ENCODE assay signal across 1 cellular context in the genomic region with DNA sequence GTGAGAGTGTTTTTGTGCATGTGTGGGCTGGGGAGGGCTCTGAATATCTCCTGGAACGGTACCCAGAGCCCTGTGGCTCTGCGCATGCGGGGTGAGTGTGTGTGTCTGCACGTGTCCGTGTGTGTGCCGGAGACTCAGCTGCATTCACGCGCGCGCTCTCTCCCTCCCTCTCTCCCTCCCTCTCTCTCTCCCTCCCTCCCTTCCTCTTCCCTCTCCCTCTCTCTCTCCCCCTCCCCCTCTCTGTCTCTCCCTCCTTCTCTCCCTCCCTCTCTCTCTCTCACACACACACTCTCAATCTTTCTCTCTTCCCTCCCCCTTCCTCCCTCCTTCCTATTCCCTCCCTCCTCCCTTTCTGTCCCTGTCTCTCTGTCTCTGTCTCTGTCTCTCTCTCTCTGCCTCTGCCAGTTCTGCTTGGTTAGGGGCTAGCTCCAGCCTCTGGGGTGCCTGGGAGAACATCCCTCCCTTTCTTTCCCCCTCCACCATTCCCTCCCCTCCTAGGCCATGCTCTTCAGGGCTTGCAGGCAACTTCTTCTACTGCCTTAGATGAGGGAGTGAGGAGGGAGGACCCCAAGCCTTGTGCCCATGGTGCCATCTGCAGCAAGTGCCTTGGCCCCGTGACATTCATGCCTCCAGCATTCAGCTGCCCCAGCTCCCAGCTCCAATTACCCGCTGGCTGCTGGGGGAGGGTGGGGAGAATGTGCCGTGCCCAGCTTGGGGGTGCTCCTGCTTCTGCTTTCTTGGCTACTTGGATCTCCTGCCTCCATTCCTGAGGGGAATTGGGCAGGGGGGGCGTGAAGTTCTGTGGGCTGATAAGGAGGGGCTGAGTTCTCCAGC.
TF ChIP-seq lines count a peak whose summit lies in the region.

No MANE protein-coding gene starts in this region.

TF ChIP-seq in K562, 482 proteins besides CTCF, POLR2A, EP300 and RAD21 (continued from another document and continues in another):
- TF ChIP-seq KAT8 (IDR thresholded peaks at IDR 0.05; ENCODE audit: low read depth) (no peak), NR2C2 (CRISPR knock-in tag; IDR thresholded peaks at IDR 0.05) (no peak), NR2C2 (tag; IDR thresholded peaks at IDR 0.05) (no peak), ZNF668 (CRISPR knock-in tag; IDR thresholded peaks at IDR 0.05) (no peak), SMAD4 (CRISPR knock-in tag; conservative IDR thresholded peaks at IDR 0.05) (no peak), GABPA (tag; conservative IDR thresholded peaks at IDR 0.05; ENCODE audit: low read depth) (no peak), ZNF263 (CRISPR knock-in tag; IDR thresholded peaks at IDR 0.05; ENCODE audit: borderline replicate concordance) (peak; percentile 58; the same call in 1 of the 2 replicates), KHSRP (IDR thresholded peaks at IDR 0.05) (no peak), NBN (IDR thresholded peaks at IDR 0.05; ENCODE audit: low read depth) (peak; percentile 96), MTA3 (IDR thresholded peaks at IDR 0.05; ENCODE audit: borderline replicate concordance) (0 out of 2 replicates have a peak, but pooled peaks have one; percentile 26), ZFP30 (CRISPR knock-in tag; IDR thresholded peaks at IDR 0.05; ENCODE audit: borderline replicate concordance) (no peak), U2AF1 (optimal IDR thresholded peaks at IDR 0.05; ENCODE audit: low read depth, low read length) (no peak), PYGO2 (tag; IDR thresholded peaks at IDR 0.05) (no peak), NR2F6 (CRISPR knock-in tag; IDR thresholded peaks at IDR 0.05) (no peak), ZNF584 (CRISPR knock-in tag; IDR thresholded peaks at IDR 0.05; ENCODE audit: low read depth) (no peak), EZH2 (IDR thresholded peaks at IDR 0.05; ENCODE audit: borderline replicate concordance, low read depth, low read length) (no peak), ZNF436 (CRISPR knock-in tag; IDR thresholded peaks at IDR 0.05) (no peak), ZNF79 (CRISPR knock-in tag; IDR thresholded peaks at IDR 0.05; ENCODE audit: low read depth) (no peak), ZNF695 (CRISPR knock-in tag; IDR thresholded peaks at IDR 0.05) (no peak), ZSCAN32 (CRISPR knock-in tag; IDR thresholded peaks at IDR 0.05) (no peak), TOE1 (IDR thresholded peaks at IDR 0.05; ENCODE audit: borderline replicate concordance) (peak; percentile 50; the same call in 1 of the 2 replicates), TOE1 (CRISPR knock-in tag; IDR thresholded peaks at IDR 0.05; ENCODE audit: borderline replicate concordance, low read depth) (no peak), PTBP1 (IDR thresholded peaks at IDR 0.05; ENCODE audit: low read depth, low read length) (no peak), HEY1 (CRISPR knock-in tag; IDR thresholded peaks at IDR 0.05; ENCODE audit: borderline replicate concordance) (no peak), KDM2B (CRISPR knock-in tag; IDR thresholded peaks at IDR 0.05) (no peak), POLR2B (IDR thresholded peaks at IDR 0.05; ENCODE audit: low read depth, partially characterized antibody) (peak; percentile 22), ARID2 (IDR thresholded peaks at IDR 0.05) (peak; percentile 61; the same call in 1 of the 2 replicates), MECOM (CRISPR knock-in tag; IDR thresholded peaks at IDR 0.05) (no peak), MEF2A (IDR thresholded peaks at IDR 0.05; ENCODE audit: control insufficient read depth, low read depth, low read length) (no peak), TRIM28 (IDR thresholded peaks at IDR 0.05) (0 out of 2 replicates have a peak, but pooled peaks have one; percentile 19), CREB1 (IDR thresholded peaks at IDR 0.05) (no peak), CREB1 (CRISPR knock-in tag; IDR thresholded peaks at IDR 0.05) (no peak), SMARCA4 (IDR thresholded peaks at IDR 0.05) (peak; percentile 59), ZNF41 (CRISPR knock-in tag; conservative IDR thresholded peaks at IDR 0.05) (no peak), BHLHE40 (IDR thresholded peaks at IDR 0.05; ENCODE audit: low read length) (peak; percentile 99), SUPT5H (IDR thresholded peaks at IDR 0.05) (0 out of 2 replicates have a peak, but pooled peaks have one; percentile 19), GATAD2A (IDR thresholded peaks at IDR 0.05) (peak; percentile 88; the same call in 1 of the 2 replicates), CBX3 (IDR thresholded peaks at IDR 0.05; ENCODE audit: borderline replicate concordance in 1 of 2, low read length in 2 of 2) (no peak), MAFG (tag; conservative IDR thresholded peaks at IDR 0.05) (no peak), TRIM24 (IDR thresholded peaks at IDR 0.05) (peak; percentile 45 to 63; a peak in 3 of 4 replicates), ZZZ3 (IDR thresholded peaks at IDR 0.05) (no peak), PRPF4 (IDR thresholded peaks at IDR 0.05; ENCODE audit: insufficient read depth, low read depth, low read length, poor library complexity, severe bottlenecking) (no peak), ZNF274 (IDR thresholded peaks at IDR 0.05; ENCODE audit: borderline replicate concordance, low read depth, low read length) (no peak), GABPB2 (CRISPR knock-in tag; conservative IDR thresholded peaks at IDR 0.05) (no peak), KDM5B (IDR thresholded peaks at IDR 0.05; ENCODE audit: insufficient replicate concordance, low read depth, low read length) (no peak), ZKSCAN1 (IDR thresholded peaks at IDR 0.05; ENCODE audit: low read depth, low read length) (no peak)
- TF ChIP-seq, protein P1, sequence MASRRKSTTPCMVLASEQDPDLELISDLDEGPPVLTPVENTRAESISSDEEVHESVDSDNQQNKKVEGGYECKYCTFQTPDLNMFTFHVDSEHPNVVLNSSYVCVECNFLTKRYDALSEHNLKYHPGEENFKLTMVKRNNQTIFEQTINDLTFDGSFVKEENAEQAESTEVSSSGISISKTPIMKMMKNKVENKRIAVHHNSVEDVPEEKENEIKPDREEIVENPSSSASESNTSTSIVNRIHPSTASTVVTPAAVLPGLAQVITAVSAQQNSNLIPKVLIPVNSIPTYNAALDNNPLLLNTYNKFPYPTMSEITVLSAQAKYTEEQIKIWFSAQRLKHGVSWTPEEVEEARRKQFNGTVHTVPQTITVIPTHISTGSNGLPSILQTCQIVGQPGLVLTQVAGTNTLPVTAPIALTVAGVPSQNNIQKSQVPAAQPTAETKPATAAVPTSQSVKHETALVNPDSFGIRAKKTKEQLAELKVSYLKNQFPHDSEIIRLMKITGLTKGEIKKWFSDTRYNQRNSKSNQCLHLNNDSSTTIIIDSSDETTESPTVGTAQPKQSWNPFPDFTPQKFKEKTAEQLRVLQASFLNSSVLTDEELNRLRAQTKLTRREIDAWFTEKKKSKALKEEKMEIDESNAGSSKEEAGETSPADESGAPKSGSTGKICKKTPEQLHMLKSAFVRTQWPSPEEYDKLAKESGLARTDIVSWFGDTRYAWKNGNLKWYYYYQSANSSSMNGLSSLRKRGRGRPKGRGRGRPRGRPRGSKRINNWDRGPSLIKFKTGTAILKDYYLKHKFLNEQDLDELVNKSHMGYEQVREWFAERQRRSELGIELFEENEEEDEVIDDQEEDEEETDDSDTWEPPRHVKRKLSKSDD (conservative IDR thresholded peaks at IDR 0.05; ENCODE audit: low read length): no peak
- TF ChIP-seq, protein P2, sequence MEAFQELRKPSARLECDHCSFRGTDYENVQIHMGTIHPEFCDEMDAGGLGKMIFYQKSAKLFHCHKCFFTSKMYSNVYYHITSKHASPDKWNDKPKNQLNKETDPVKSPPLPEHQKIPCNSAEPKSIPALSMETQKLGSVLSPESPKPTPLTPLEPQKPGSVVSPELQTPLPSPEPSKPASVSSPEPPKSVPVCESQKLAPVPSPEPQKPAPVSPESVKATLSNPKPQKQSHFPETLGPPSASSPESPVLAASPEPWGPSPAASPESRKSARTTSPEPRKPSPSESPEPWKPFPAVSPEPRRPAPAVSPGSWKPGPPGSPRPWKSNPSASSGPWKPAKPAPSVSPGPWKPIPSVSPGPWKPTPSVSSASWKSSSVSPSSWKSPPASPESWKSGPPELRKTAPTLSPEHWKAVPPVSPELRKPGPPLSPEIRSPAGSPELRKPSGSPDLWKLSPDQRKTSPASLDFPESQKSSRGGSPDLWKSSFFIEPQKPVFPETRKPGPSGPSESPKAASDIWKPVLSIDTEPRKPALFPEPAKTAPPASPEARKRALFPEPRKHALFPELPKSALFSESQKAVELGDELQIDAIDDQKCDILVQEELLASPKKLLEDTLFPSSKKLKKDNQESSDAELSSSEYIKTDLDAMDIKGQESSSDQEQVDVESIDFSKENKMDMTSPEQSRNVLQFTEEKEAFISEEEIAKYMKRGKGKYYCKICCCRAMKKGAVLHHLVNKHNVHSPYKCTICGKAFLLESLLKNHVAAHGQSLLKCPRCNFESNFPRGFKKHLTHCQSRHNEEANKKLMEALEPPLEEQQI (IDR thresholded peaks at IDR 0.05): no peak
- TF ChIP-seq, protein P3, sequence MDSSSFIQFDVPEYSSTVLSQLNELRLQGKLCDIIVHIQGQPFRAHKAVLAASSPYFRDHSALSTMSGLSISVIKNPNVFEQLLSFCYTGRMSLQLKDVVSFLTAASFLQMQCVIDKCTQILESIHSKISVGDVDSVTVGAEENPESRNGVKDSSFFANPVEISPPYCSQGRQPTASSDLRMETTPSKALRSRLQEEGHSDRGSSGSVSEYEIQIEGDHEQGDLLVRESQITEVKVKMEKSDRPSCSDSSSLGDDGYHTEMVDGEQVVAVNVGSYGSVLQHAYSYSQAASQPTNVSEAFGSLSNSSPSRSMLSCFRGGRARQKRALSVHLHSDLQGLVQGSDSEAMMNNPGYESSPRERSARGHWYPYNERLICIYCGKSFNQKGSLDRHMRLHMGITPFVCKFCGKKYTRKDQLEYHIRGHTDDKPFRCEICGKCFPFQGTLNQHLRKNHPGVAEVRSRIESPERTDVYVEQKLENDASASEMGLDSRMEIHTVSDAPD (CRISPR knock-in tag; IDR thresholded peaks at IDR 0.05): no peak
- TF ChIP-seq, protein P4, sequence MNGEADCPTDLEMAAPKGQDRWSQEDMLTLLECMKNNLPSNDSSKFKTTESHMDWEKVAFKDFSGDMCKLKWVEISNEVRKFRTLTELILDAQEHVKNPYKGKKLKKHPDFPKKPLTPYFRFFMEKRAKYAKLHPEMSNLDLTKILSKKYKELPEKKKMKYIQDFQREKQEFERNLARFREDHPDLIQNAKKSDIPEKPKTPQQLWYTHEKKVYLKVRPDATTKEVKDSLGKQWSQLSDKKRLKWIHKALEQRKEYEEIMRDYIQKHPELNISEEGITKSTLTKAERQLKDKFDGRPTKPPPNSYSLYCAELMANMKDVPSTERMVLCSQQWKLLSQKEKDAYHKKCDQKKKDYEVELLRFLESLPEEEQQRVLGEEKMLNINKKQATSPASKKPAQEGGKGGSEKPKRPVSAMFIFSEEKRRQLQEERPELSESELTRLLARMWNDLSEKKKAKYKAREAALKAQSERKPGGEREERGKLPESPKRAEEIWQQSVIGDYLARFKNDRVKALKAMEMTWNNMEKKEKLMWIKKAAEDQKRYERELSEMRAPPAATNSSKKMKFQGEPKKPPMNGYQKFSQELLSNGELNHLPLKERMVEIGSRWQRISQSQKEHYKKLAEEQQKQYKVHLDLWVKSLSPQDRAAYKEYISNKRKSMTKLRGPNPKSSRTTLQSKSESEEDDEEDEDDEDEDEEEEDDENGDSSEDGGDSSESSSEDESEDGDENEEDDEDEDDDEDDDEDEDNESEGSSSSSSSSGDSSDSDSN (IDR thresholded peaks at IDR 0.05; ENCODE audit: borderline replicate concordance in 1 of 2, low read depth in 2 of 2, low read length in 2 of 2): no peak
- TF ChIP-seq, protein P5, sequence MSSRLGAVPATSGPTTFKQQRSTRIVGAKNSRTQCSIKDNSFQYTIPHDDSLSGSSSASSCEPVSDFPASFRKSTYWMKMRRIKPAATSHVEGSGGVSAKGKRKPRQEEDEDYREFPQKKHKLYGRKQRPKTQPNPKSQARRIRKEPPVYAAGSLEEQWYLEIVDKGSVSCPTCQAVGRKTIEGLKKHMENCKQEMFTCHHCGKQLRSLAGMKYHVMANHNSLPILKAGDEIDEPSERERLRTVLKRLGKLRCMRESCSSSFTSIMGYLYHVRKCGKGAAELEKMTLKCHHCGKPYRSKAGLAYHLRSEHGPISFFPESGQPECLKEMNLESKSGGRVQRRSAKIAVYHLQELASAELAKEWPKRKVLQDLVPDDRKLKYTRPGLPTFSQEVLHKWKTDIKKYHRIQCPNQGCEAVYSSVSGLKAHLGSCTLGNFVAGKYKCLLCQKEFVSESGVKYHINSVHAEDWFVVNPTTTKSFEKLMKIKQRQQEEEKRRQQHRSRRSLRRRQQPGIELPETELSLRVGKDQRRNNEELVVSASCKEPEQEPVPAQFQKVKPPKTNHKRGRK (tag; IDR thresholded peaks at IDR 0.05): peak; percentile 44
- TF ChIP-seq, protein P6, sequence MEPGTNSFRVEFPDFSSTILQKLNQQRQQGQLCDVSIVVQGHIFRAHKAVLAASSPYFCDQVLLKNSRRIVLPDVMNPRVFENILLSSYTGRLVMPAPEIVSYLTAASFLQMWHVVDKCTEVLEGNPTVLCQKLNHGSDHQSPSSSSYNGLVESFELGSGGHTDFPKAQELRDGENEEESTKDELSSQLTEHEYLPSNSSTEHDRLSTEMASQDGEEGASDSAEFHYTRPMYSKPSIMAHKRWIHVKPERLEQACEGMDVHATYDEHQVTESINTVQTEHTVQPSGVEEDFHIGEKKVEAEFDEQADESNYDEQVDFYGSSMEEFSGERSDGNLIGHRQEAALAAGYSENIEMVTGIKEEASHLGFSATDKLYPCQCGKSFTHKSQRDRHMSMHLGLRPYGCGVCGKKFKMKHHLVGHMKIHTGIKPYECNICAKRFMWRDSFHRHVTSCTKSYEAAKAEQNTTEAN (CRISPR knock-in tag; IDR thresholded peaks at IDR 0.05): no peak
- TF ChIP-seq, protein P7, sequence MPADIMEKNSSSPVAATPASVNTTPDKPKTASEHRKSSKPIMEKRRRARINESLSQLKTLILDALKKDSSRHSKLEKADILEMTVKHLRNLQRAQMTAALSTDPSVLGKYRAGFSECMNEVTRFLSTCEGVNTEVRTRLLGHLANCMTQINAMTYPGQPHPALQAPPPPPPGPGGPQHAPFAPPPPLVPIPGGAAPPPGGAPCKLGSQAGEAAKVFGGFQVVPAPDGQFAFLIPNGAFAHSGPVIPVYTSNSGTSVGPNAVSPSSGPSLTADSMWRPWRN (IDR thresholded peaks at IDR 0.05; ENCODE audit: low read depth): peak; percentile 74; the same call in 1 of the 2 replicates
- TF ChIP-seq, protein P8, sequence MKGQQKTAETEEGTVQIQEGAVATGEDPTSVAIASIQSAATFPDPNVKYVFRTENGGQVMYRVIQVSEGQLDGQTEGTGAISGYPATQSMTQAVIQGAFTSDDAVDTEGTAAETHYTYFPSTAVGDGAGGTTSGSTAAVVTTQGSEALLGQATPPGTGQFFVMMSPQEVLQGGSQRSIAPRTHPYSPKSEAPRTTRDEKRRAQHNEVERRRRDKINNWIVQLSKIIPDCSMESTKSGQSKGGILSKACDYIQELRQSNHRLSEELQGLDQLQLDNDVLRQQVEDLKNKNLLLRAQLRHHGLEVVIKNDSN (CRISPR knock-in tag; IDR thresholded peaks at IDR 0.05): peak; percentile 77
- TF ChIP-seq, protein P9, sequence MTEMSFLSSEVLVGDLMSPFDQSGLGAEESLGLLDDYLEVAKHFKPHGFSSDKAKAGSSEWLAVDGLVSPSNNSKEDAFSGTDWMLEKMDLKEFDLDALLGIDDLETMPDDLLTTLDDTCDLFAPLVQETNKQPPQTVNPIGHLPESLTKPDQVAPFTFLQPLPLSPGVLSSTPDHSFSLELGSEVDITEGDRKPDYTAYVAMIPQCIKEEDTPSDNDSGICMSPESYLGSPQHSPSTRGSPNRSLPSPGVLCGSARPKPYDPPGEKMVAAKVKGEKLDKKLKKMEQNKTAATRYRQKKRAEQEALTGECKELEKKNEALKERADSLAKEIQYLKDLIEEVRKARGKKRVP (CRISPR knock-in tag; IDR thresholded peaks at IDR 0.05): no peak
